In the genomic region with DNA sequence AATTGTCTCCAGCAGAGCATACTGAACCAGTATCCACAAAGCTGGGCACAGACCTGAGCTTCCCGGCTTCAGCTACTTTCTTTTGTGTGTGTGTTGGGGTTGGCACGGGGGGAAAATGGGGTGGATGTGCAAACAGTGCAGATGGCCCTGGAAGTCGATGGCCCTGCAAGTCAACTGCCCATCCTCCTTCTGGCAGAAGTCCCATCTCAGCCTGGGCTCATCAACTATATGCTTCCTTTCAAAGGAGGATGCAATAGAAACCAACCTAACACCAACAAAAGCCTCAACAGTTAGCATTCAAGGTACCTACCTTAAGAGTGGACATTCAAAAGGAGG, we compare ENCODE assay signal across 17 cellular contexts. TPM values are rescaled to one million over a fixed set of nuclear protein-coding genes. Genes with fewer than 3 reads are reported as not detected.
DNase-seq lines count a peak whose midpoint lies in the region; FAIRE-seq and TF ChIP-seq lines count a peak whose summit lies in the region.
"Had no signal": no experiment of that assay in that cellular context is flagged by ENCODE, and none has a peak within 500 bp of the region (broad histone marks: within the 10 kb centered on the region; RNA-seq: fewer than 3 reads in every experiment).

No MANE protein-coding gene starts in this region.

- no peaks in the 10 kb centered on the region for H3K36me3 ChIP-seq in small intestine (ENCODE audit: control insufficient read depth in 2 of 2, insufficient read depth in 2 of 2, low read length in 2 of 2)

- 19 to 46% (median 31%) methylated on average over 3 of the region's 3 CpGs for WGBS in small intestine, 3 donors

- peaks cover 2 to 4% of the 10 kb centered on the region in 2 donors for H3K4me1 ChIP-seq in small intestine (ENCODE audit: control insufficient read depth in 2 of 2, insufficient read depth in 1 of 2, low read depth in 1 of 2, low read length in 1 of 2)

- H3K9me3 Mint-ChIP-seq in brain = peaks cover 0 to 3% (median 0%) of the 10 kb centered on the region in 5 experiments

- H3K27ac Mint-ChIP-seq in brain = peak overlapping the region in 3 of 5 experiments; percentile 6 to 95 (median 91)
- H3K27ac Mint-ChIP-seq: IgD-negative memory B cell had no signal

- H3K36me3 Mint-ChIP-seq in brain = no peaks in the 10 kb centered on the region

- no peaks in the 10 kb centered on the region for H3K27me3 ChIP-seq in small intestine (ENCODE audit: control insufficient read depth in 2 of 2, insufficient read depth in 2 of 2, low read length in 2 of 2)

- H3K4me3 ChIP-seq in small intestine (ENCODE audit: low read depth in 1 of 2, low read length in 2 of 2) = no peak overlapping the region

- DNase-seq in NCI-H146 (lab: John Stamatoyannopoulos, UW) (peak; percentile 51), NCI-H146 treated with DMSO at 0.1 percent for 48 hours (lab: John Stamatoyannopoulos, UW; ENCODE audit: unreplicated experiment) (no peak), NCI-H446 treated with DMSO at 0.1 percent for 48 hours (lab: John Stamatoyannopoulos, UW) (peak; percentile 70), small intestine (peak; percentile 11), posterior vena cava (ENCODE audit: low spot score) (no peak), NCI-H187 treated with DMSO at 0.1 percent for 48 hours (lab: John Stamatoyannopoulos, UW) (no peak)
- DNase-seq in activated CD4-positive, alpha-beta T cell treated with anti-CD3 and anti-CD28 coated beads for 1 hour = no peak
- DNase-seq: Calu3, HCEC 1CT, MV-4-11, NCI-H2227 treated with DMSO at 0.1 percent for 48 hours, NCI-H82, SIG-M5 had no signal

- H3K4me1 Mint-ChIP-seq in brain = peaks cover 61% of the 10 kb centered on the region
- H3K4me1 Mint-ChIP-seq: IgD-negative memory B cell had no signal

- TF ChIP-seq CTCF in brain (conservative IDR thresholded peaks at IDR 0.05) = no peak

- H3K9me3 ChIP-seq in small intestine (ENCODE audit: control insufficient read depth, low read depth) = no peaks in the 10 kb centered on the region

- H3K4me3 Mint-ChIP-seq in brain = peak overlapping the region in 1 of 5 experiments; percentile 8
- H3K4me3 Mint-ChIP-seq: IgD-negative memory B cell had no signal

- intact Hi-C loops in posterior vena cava (cut with DNase I) = loop anchor here in 1 of 2 donors (5.0 kb wide), 1 partner anchor 826 kb away; no protein-coding TSS in a partner anchor

- FAIRE-seq in small intestine (lab: Jason Lieb, UNC) = no peak
- FAIRE-seq: A204.1 had no signal

- H3K27me3 Mint-ChIP-seq in brain = no peaks in the 10 kb centered on the region

- no peak overlapping the region for H3K27ac ChIP-seq in small intestine (ENCODE audit: low read depth in 1 of 2, low read length in 1 of 2)
- H3K27ac ChIP-seq: C4-2B had no signal

RNA-seq across cellular contexts. Expression of gene SOX9, which starts 55.7 kb away (rescaled TPM):
- polyA plus RNA-seq in brain (ENCODE audit: insufficient read depth, low read depth, low replicate concordance) (35.4 TPM), small intestine (10 to 100 TPM in 1 of 3 donors, 1 to 10 TPM in 2; 3.0 to 21.2 (median 5.4) TPM)
- total RNA-seq in posterior vena cava = 1 to 10 TPM; 1.1 to 3.2 TPM
- polyA plus RNA-seq: IgD-negative memory B cell had no signal

Comparison
In these comparisons a context has a peak if more than half of its experiments do, and no peak if none do; other contexts are left out.
1. DNase-seq: peak in NCI-H146 (single experiment), NCI-H446 treated with DMSO at 0.1 percent for 48 hours (single experiment) and small intestine (single experiment); none in NCI-H146 treated with DMSO at 0.1 percent for 48 hours (single experiment), posterior vena cava (single experiment), NCI-H187 treated with DMSO at 0.1 percent for 48 hours (single experiment) and activated CD4-positive, alpha-beta T cell treated with anti-CD3 and anti-CD28 coated beads for 1 hour (single experiment).